Comparison of ENCODE assay signal across 8 cellular contexts in genomic region chr2:9234680-9235387, GRCh38. TPM values are rescaled to one million over a fixed set of nuclear protein-coding genes. Genes with fewer than 3 reads are reported as not detected.
A peak's percentile ranks its signal among the peaks of the same experiment; 100 is the strongest.
DNase-seq lines count a peak whose midpoint lies in the region; ATAC-seq and TF ChIP-seq lines count a peak whose summit lies in the region.

No MANE protein-coding gene starts in this region.

- H3K27me3 ChIP-seq in ascending aorta (no peaks in the 10 kb centered on the region), subcutaneous abdominal adipose tissue (ENCODE audit: control insufficient read depth in 5 of 5, insufficient read depth in 4 of 5, low read length in 5 of 5) (no peaks in the 10 kb centered on the region)
- no peaks in the 10 kb centered on the region for H3K27me3 ChIP-seq in CD8-positive, alpha-beta memory T cell (ENCODE audit: insufficient read depth, low read length, poor library complexity, severe bottlenecking)

- H3K9ac ChIP-seq in subcutaneous abdominal adipose tissue (ENCODE audit: low read length in 5 of 5), result no peak overlapping the region

- DNase-seq in HT-29 (ENCODE audit: low spot score) (peak; percentile 91), ascending aorta (ENCODE audit: low spot score in 2 of 2) (peak in 1 of 2 donors; percentile 82), islet precursor cell (peak; percentile 95), KG1 (lab: John Stamatoyannopoulos, UW) (no peak)
- DNase-seq in activated CD8-positive, alpha-beta memory T cell treated with anti-CD3 and anti-CD28 coated beads, Interleukin-2, amount 50 U/mL, for 4 hours, result no peak
- DNase-seq in CD8-positive, alpha-beta memory T cell, result no peak

- intact Hi-C loops in ascending aorta (cut with DNase I), result loop anchor here (1.0 to 10.0 kb wide), 3 partner anchors 52 to 90 kb away; no protein-coding TSS in a partner anchor

- no peaks in the 10 kb centered on the region for H3K4me1 Mint-ChIP-seq in CD8-positive, alpha-beta memory T cell

- TF ChIP-seq CTCF in ascending aorta (IDR thresholded peaks at IDR 0.05), result no peak

- H3K4me3 ChIP-seq in ascending aorta (peak overlapping the region in 1 of 2 donors; percentile 36), subcutaneous abdominal adipose tissue (ENCODE audit: low read depth in 1 of 5, low read length in 5 of 5) (no peak overlapping the region)
- no peak overlapping the region for H3K4me3 ChIP-seq in CD8-positive, alpha-beta memory T cell (ENCODE audit: low read length)

- H3K36me3 ChIP-seq in ascending aorta, result no peaks in the 10 kb centered on the region
- no peaks in the 10 kb centered on the region for H3K36me3 ChIP-seq in subcutaneous abdominal adipose tissue (ENCODE audit: control insufficient read depth in 5 of 5, insufficient read depth in 5 of 5, low read length in 5 of 5)
- H3K36me3 ChIP-seq in CD8-positive, alpha-beta memory T cell (ENCODE audit: insufficient read depth, low read length), result no peaks in the 10 kb centered on the region

- no peaks in the 10 kb centered on the region for H3K9me3 ChIP-seq in ascending aorta
- no peaks in the 10 kb centered on the region for H3K9me3 ChIP-seq in subcutaneous abdominal adipose tissue (ENCODE audit: control insufficient read depth in 5 of 5, low read length in 5 of 5)
- H3K9me3 ChIP-seq in CD8-positive, alpha-beta memory T cell (ENCODE audit: low read length), result no peaks in the 10 kb centered on the region

- no peak overlapping the region for H3K27ac Mint-ChIP-seq in CD8-positive, alpha-beta memory T cell

- no peaks in the 10 kb centered on the region for H3K36me3 Mint-ChIP-seq in CD8-positive, alpha-beta memory T cell

- POLR2A ChIA-PET in CD8-positive, alpha-beta memory T cell (lab: Charles Lee), result no interaction called here

- ATAC-seq in GM21367 (IDR thresholded peaks at IDR 0.05; ENCODE audit: unreplicated experiment), result no peak

- H3K4me1 ChIP-seq in ascending aorta, result peaks cover 37 to 97% of the 10 kb centered on the region in 2 donors
- H3K4me1 ChIP-seq in subcutaneous abdominal adipose tissue (ENCODE audit: control insufficient read depth in 5 of 5, insufficient read depth in 5 of 5, low read length in 5 of 5), result peaks cover 41 to 93% (median 87%) of the 10 kb centered on the region in 5 donors
- H3K4me1 ChIP-seq in CD8-positive, alpha-beta memory T cell (ENCODE audit: insufficient read depth, low read length), result no peaks in the 10 kb centered on the region

- H3K4me3 Mint-ChIP-seq in CD8-positive, alpha-beta memory T cell, result no peak overlapping the region

- peak overlapping the region; percentile 92 to 97 for H3K27ac ChIP-seq in ascending aorta
- peak overlapping the region; percentile 81 for H3K27ac ChIP-seq in subcutaneous abdominal adipose tissue (ENCODE audit: low read depth, low read length)
- no peak overlapping the region for H3K27ac ChIP-seq in CD8-positive, alpha-beta memory T cell (ENCODE audit: low read depth, low read length)

- CTCF ChIA-PET in CD8-positive, alpha-beta memory T cell (lab: Charles Lee), result no interaction called here

- peaks cover 27 to 35% of the 10 kb centered on the region in 2 donors for H3K27me3 Mint-ChIP-seq in CD8-positive, alpha-beta memory T cell

- no peaks in the 10 kb centered on the region for H3K9me3 Mint-ChIP-seq in CD8-positive, alpha-beta memory T cell

RNA-seq across cellular contexts. Expression of gene ASAP2, which starts 28.2 kb away (rescaled TPM):
- 27.0 and 34.8 TPM in 2 replicates for total RNA-seq in HT-29 (2014; rRNA removed; shearing (Covaris generic))
- total RNA-seq in ascending aorta, result 56.9 TPM
- total RNA-seq in CD8-positive, alpha-beta memory T cell, result under 1 TPM; 0.15 to 0.38 TPM
- not detected for polyA plus RNA-seq in CD8-positive, alpha-beta memory T cell

Comparison
In these comparisons a context has a peak if more than half of its experiments do, and no peak if none do; other contexts are left out.
1. DNase-seq: peak in HT-29 (single experiment) and islet precursor cell (single experiment); none in activated CD8-positive, alpha-beta memory T cell treated with anti-CD3 and anti-CD28 coated beads, Interleukin-2, amount 50 U/mL, for 4 hours (single experiment), KG1 (single experiment) and CD8-positive, alpha-beta memory T cell (0 of 5).
2. RNA of gene ASAP2, which starts 28.2 kb away (total RNA-seq): 56.9 TPM in ascending aorta (single experiment) and 27.0 to 34.8 TPM in HT-29; 0.15 to 0.38 TPM in CD8-positive, alpha-beta memory T cell; every median in the first group is over 10 times any median in the second.